ENCODE assay signal across 11 cellular contexts in genomic region chr1:35554261-35555211, GRCh38. TPM values are rescaled to one million over a fixed set of nuclear protein-coding genes. Genes with fewer than 3 reads are reported as not detected.
A peak's percentile ranks its signal among the peaks of the same experiment; 100 is the strongest.
DNase-seq lines count a peak whose midpoint lies in the region; ATAC-seq, FAIRE-seq and TF ChIP-seq lines count a peak whose summit lies in the region.
"Had no signal": no experiment of that assay in that cellular context is flagged by ENCODE, and none has a peak within 500 bp of the region (broad histone marks: within the 10 kb centered on the region; RNA-seq: fewer than 3 reads in every experiment).

No MANE protein-coding gene starts in this region.

- no peak overlapping the region for H4K8ac ChIP-seq in mesendoderm (ENCODE audit: low read depth, low read length)

- H2BK5ac ChIP-seq in mesendoderm (ENCODE audit: low read length), result no peak overlapping the region

- H3K4me2 ChIP-seq in Loucy (ENCODE audit: low read depth, low read length, poor library complexity, severe bottlenecking) (peak overlapping the region; percentile 88), mesendoderm (ENCODE audit: low read length) (no peak overlapping the region)

- no peak overlapping the region for H2AK5ac ChIP-seq in mesendoderm (ENCODE audit: low read length)

- no peak overlapping the region for H3K4ac ChIP-seq in mesendoderm (ENCODE audit: low read depth, low read length)

- FAIRE-seq in bronchial epithelial cell (lab: Jason Lieb, UNC), result no peak
- no peak for FAIRE-seq in GM12892 (lab: Jason Lieb, UNC)

- H2BK15ac ChIP-seq in mesendoderm (replicated peaks; ENCODE audit: low read depth), result no peak overlapping the region

- no peak for ATAC-seq in HG02588 (IDR thresholded peaks at IDR 0.05; ENCODE audit: unreplicated experiment)

- H3K79me2 ChIP-seq in Loucy (ENCODE audit: insufficient read depth, low read length), result peaks cover 56% of the 10 kb centered on the region
- peaks cover 15% of the 10 kb centered on the region for H3K79me2 ChIP-seq in mesendoderm (ENCODE audit: control insufficient read depth, insufficient read depth, low read length)

- H3K4me1 Mint-ChIP-seq in activated T-helper 2 cell treated with anti-CD3 and anti-CD28 coated beads, Interferon-gamma antibody, Interleukin-2, Interleukin-4, amounts not matched to agents 10 μg/mL and 5 μg/mL and 100 μg/mL, durations not matched to agents 14 hours and 24 hours and 36 hours (ENCODE audit: low read depth), result peaks cover 41% of the 10 kb centered on the region

- no peak overlapping the region for H4K5ac ChIP-seq in mesendoderm (ENCODE audit: low read length)

- H3K27me3 ChIP-seq in Loucy (ENCODE audit: insufficient read depth, low read length, poor library complexity, severe bottlenecking) (no peaks in the 10 kb centered on the region), bronchial epithelial cell (ENCODE audit: control insufficient read depth, insufficient read depth, low read length) (no peaks in the 10 kb centered on the region), mesendoderm (ENCODE audit: insufficient read depth, low read length, poor library complexity) (no peaks in the 10 kb centered on the region)
- H3K27me3 ChIP-seq: right lobe of liver had no signal

- no peak overlapping the region for H2AFZ ChIP-seq in Loucy (ENCODE audit: low read length)

- H3K9me2 ChIP-seq in Loucy (replicated peaks; ENCODE audit: low read depth, low read length), result no peaks in the 10 kb centered on the region

- TF ChIP-seq CTCF in Loucy (conservative IDR thresholded peaks at IDR 0.05; ENCODE audit: low read length) (no peak), bronchial epithelial cell (IDR thresholded peaks at IDR 0.05; ENCODE audit: insufficient read depth, low read length, severe bottlenecking) (no peak)

- H3K36me3 Mint-ChIP-seq in activated T-helper 2 cell treated with anti-CD3 and anti-CD28 coated beads, Interferon-gamma antibody, Interleukin-2, Interleukin-4, amounts not matched to agents 10 μg/mL and 5 μg/mL and 100 μg/mL, durations not matched to agents 14 hours and 24 hours and 36 hours (ENCODE audit: low read depth), result peaks cover 39% of the 10 kb centered on the region

- H3K4me3 ChIP-seq in Loucy (ENCODE audit: low read length, poor library complexity, severe bottlenecking) (peak overlapping the region; percentile 81), bronchial epithelial cell (ENCODE audit: low read depth, low read length) (no peak overlapping the region), mesendoderm (ENCODE audit: low read length) (no peak overlapping the region)

- peaks cover 18% of the 10 kb centered on the region for H4K20me1 ChIP-seq in Loucy (ENCODE audit: insufficient read depth, low read length, poor library complexity, severe bottlenecking)

- WGBS in mesendoderm (ENCODE audit: extremely low coverage, insufficient coverage, low lambda C conversion rate), result no CpG with 5 or more reads among the region's 7 CpGs

- no peak overlapping the region for H3K23ac ChIP-seq in mesendoderm (ENCODE audit: low read length)

- H3K4me3 Mint-ChIP-seq in activated T-helper 2 cell treated with anti-CD3 and anti-CD28 coated beads, Interferon-gamma antibody, Interleukin-2, Interleukin-4, amounts not matched to agents 10 μg/mL and 5 μg/mL and 100 μg/mL, durations not matched to agents 14 hours and 24 hours and 36 hours (ENCODE audit: low read depth), result no peak overlapping the region

- no peak for TF ChIP-seq POLR2A in GM12892 (IDR thresholded peaks at IDR 0.05; ENCODE audit: low read depth, low read length)

- H3K4me1 ChIP-seq in Loucy (ENCODE audit: insufficient read depth, low read length, poor library complexity, severe bottlenecking), result peaks cover 40% of the 10 kb centered on the region
- H3K4me1 ChIP-seq in mesendoderm (ENCODE audit: control insufficient read depth, low read depth, low read length), result peaks cover 12% of the 10 kb centered on the region

- DNase-seq in DMS 273 (lab: John Stamatoyannopoulos, UW; ENCODE audit: unreplicated experiment), result peak; percentile 74
- peak; percentile 45 for DNase-seq in bronchial epithelial cell (ENCODE audit: low read depth)
- peak; percentile 81 for DNase-seq in mesendoderm
- no peak for DNase-seq in SK-N-DZ (ENCODE audit: low spot score)
- no peak for DNase-seq in GM12892 (ENCODE audit: insufficient read length)
- no peak for DNase-seq in activated T-helper 2 cell treated with anti-CD3 and anti-CD28 coated beads, Interferon-gamma antibody, Interleukin-2, Interleukin-4, amounts not matched to agents 10 μg/mL and 5 μg/mL and 100 μg/mL, durations not matched to agents 14 hours and 24 hours and 36 hours (ENCODE audit: low spot score)
- DNase-seq: activated CD8-positive, alpha-beta memory T cell treated with anti-CD3 and anti-CD28 coated beads for 24 hours; islet precursor cell had no signal

- no peaks in the 10 kb centered on the region for H3K27me3 Mint-ChIP-seq in activated T-helper 2 cell treated with anti-CD3 and anti-CD28 coated beads, Interferon-gamma antibody, Interleukin-2, Interleukin-4, amounts not matched to agents 10 μg/mL and 5 μg/mL and 100 μg/mL, durations not matched to agents 14 hours and 24 hours and 36 hours (ENCODE audit: low read depth)

- no peaks in the 10 kb centered on the region for H3K9me3 ChIP-seq in Loucy (ENCODE audit: insufficient read depth, low read depth, low read length)
- H3K9me3 ChIP-seq: right lobe of liver had no signal

- H3K36me3 ChIP-seq in Loucy (ENCODE audit: insufficient read depth, low read length), result peaks cover 5% of the 10 kb centered on the region; the same call in 1 of the 2 replicates
- no peaks in the 10 kb centered on the region for H3K36me3 ChIP-seq in bronchial epithelial cell (ENCODE audit: control insufficient read depth, insufficient read depth, low read length)
- no peaks in the 10 kb centered on the region for H3K36me3 ChIP-seq in mesendoderm (ENCODE audit: control insufficient read depth, insufficient read depth, low read length)

- no peak overlapping the region for H3K27ac Mint-ChIP-seq in activated T-helper 2 cell treated with anti-CD3 and anti-CD28 coated beads, Interferon-gamma antibody, Interleukin-2, Interleukin-4, amounts not matched to agents 10 μg/mL and 5 μg/mL and 100 μg/mL, durations not matched to agents 14 hours and 24 hours and 36 hours

- H3K9ac ChIP-seq in Loucy (ENCODE audit: low read depth, low read length, poor library complexity, severe bottlenecking) (peak overlapping the region; percentile 34), mesendoderm (ENCODE audit: low read length) (peak overlapping the region; percentile 18)

- no peaks in the 10 kb centered on the region for H3K9me3 Mint-ChIP-seq in activated T-helper 2 cell treated with anti-CD3 and anti-CD28 coated beads, Interferon-gamma antibody, Interleukin-2, Interleukin-4, amounts not matched to agents 10 μg/mL and 5 μg/mL and 100 μg/mL, durations not matched to agents 14 hours and 24 hours and 36 hours

- H2BK120ac ChIP-seq in mesendoderm (ENCODE audit: low read depth, low read length), result no peak overlapping the region

- no peaks in the 10 kb centered on the region for H3F3A ChIP-seq in Loucy (ENCODE audit: low read depth)

- intact Hi-C loops in activated T-helper 2 cell treated with anti-CD3 and anti-CD28 coated beads, Interferon-gamma antibody, Interleukin-2, Interleukin-4, amounts not matched to agents 10 μg/mL and 5 μg/mL and 100 μg/mL, durations not matched to agents 14 hours and 24 hours and 36 hours (cut with micrococcal nuclease), result no loop called here

- H3K27ac ChIP-seq in mesendoderm (ENCODE audit: low read depth, low read length), result no peak overlapping the region

- peaks cover 15% of the 10 kb centered on the region for H3K79me1 ChIP-seq in mesendoderm (ENCODE audit: low read length)

- H3K56ac ChIP-seq in mesendoderm (ENCODE audit: low read length), result peak overlapping the region; percentile 17

- no peak overlapping the region for H3K18ac ChIP-seq in mesendoderm (ENCODE audit: low read length)

RNA-seq across cellular contexts. Expression of gene KIAA0319L, which starts 2.7 kb away (rescaled TPM):
- 26.6 and 30.5 TPM in 2 replicates for total RNA-seq in bronchial epithelial cell
- 15.1 TPM for polyA plus RNA-seq in mesendoderm (2013, experiment 1 of 2)
- polyA plus RNA-seq in mesendoderm (2013, experiment 2 of 2), result 16.4 TPM
- 25.4 and 28.4 TPM in 2 replicates for polyA plus RNA-seq in SK-N-DZ (2014; cell fraction: cytosol; rRNA removed)
- 28.3 and 52.9 TPM in 2 replicates for polyA plus RNA-seq in SK-N-DZ (2014; cell fraction: nucleus; rRNA removed)
- 22.1 TPM for polyA plus RNA-seq in GM12892 (2012; ENCODE audit: missing spikeins)
- 40.9 and 46.5 TPM in 2 replicates for total RNA-seq in activated T-helper 2 cell treated with anti-CD3 and anti-CD28 coated beads, Interferon-gamma antibody, Interleukin-2, Interleukin-4, amounts not matched to agents 10 μg/mL and 5 μg/mL and 100 μg/mL, durations not matched to agents 14 hours and 24 hours and 36 hours

RNA-seq across cellular contexts. Expression of gene NCDN, which starts 3.1 kb away (rescaled TPM):
- total RNA-seq in bronchial epithelial cell, result 8.7 and 10.0 TPM in 2 replicates
- 27.8 TPM for polyA plus RNA-seq in mesendoderm (2013, experiment 1 of 2)
- 28.0 TPM for polyA plus RNA-seq in mesendoderm (2013, experiment 2 of 2)
- polyA plus RNA-seq in SK-N-DZ (2014; cell fraction: cytosol; rRNA removed), result 31.9 and 34.8 TPM in 2 replicates
- 30.2 and 39.1 TPM in 2 replicates for polyA plus RNA-seq in SK-N-DZ (2014; cell fraction: nucleus; rRNA removed)
- 6.4 TPM for polyA plus RNA-seq in GM12892 (2012; ENCODE audit: missing spikeins)
- 31.8 and 32.6 TPM in 2 replicates for total RNA-seq in activated T-helper 2 cell treated with anti-CD3 and anti-CD28 coated beads, Interferon-gamma antibody, Interleukin-2, Interleukin-4, amounts not matched to agents 10 μg/mL and 5 μg/mL and 100 μg/mL, durations not matched to agents 14 hours and 24 hours and 36 hours

RNA-seq across cellular contexts. Expression of gene TFAP2E, which starts 18.6 kb away (rescaled TPM):
- total RNA-seq in bronchial epithelial cell, result under 0.01 and 0.13 TPM in 2 replicates
- polyA plus RNA-seq in mesendoderm (2013, experiment 1 of 2), result 0.20 TPM
- 0.14 TPM for polyA plus RNA-seq in mesendoderm (2013, experiment 2 of 2)
- 0.21 TPM in 1 of 2 replicates, not detected in the other for polyA plus RNA-seq in SK-N-DZ (2014; cell fraction: cytosol; rRNA removed)
- polyA plus RNA-seq in SK-N-DZ (2014; cell fraction: nucleus; rRNA removed), result 0.64 TPM in 1 of 2 replicates, not detected in the other
- polyA plus RNA-seq in GM12892 (2012; ENCODE audit: missing spikeins), result 0.66 TPM
- 0.50 and 0.51 TPM in 2 replicates for total RNA-seq in activated T-helper 2 cell treated with anti-CD3 and anti-CD28 coated beads, Interferon-gamma antibody, Interleukin-2, Interleukin-4, amounts not matched to agents 10 μg/mL and 5 μg/mL and 100 μg/mL, durations not matched to agents 14 hours and 24 hours and 36 hours

Comparison
In these comparisons a context has a peak if more than half of its experiments do, and no peak if none do; other contexts are left out.
1. DNase-seq: peak in DMS 273 (single experiment), bronchial epithelial cell (single experiment) and mesendoderm (single experiment); none in SK-N-DZ (single experiment), GM12892 (single experiment) and activated T-helper 2 cell treated with anti-CD3 and anti-CD28 coated beads, Interferon-gamma antibody, Interleukin-2, Interleukin-4, amounts not matched to agents 10 μg/mL and 5 μg/mL and 100 μg/mL, durations not matched to agents 14 hours and 24 hours and 36 hours (single experiment).